Comparison of ENCODE assay signal across 12 cellular contexts in the genomic region with DNA sequence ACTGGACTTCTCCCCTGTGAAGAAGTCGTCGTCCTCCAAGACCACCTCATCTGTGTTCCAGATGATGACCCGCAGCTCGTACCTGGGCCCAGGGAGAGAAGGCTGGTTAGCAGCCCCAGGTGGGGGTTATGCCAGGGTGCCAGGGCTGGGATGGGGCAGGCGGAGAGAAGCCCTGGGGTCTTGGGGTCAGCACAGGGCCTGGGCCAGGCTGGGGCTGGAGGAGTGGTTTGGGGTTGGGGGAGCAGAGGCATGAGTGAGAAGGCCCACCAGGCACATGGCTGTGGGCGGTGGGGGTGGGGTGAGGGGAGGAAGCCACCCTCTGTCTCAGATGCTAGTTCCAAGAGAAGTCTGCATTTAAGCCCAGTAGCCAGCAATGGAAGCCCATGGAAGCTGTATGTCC. TPM values are rescaled to one million over a fixed set of nuclear protein-coding genes. Genes with fewer than 3 reads are reported as not detected.
DNase-seq lines count a peak whose midpoint lies in the region; ATAC-seq and TF ChIP-seq lines count a peak whose summit lies in the region.
"Had no signal": no experiment of that assay in that cellular context is flagged by ENCODE, and none has a peak within 500 bp of the region (broad histone marks: within the 10 kb centered on the region; RNA-seq: fewer than 3 reads in every experiment).

No MANE protein-coding gene starts in this region.

- CTCF ChIA-PET in SK-N-SH (lab: Yijun Ruan, JAX): interaction anchor here (0.8 to 1.7 kb wide), 17 partner anchors 12 to 222 kb away, joined by 3 to 7 read pairs (median 3); a partner anchor contains a TSS

- TF ChIP-seq RAD21 in SK-N-SH (IDR thresholded peaks at IDR 0.05; ENCODE audit: low read length): no peak

- H3K27me3 ChIP-seq in SK-N-SH (ENCODE audit: insufficient read depth) (no peaks in the 10 kb centered on the region), H9 (ENCODE audit: insufficient read depth, low read length) (no peaks in the 10 kb centered on the region), endodermal cell (ENCODE audit: control insufficient read depth, insufficient read depth, low read length, poor library complexity, severe bottlenecking) (no peaks in the 10 kb centered on the region), psoas muscle (ENCODE audit: insufficient read depth in 3 of 3, low read length in 2 of 3) (no peaks in the 10 kb centered on the region)

- 0 out of 2 replicates have a peak overlapping the region, but pooled peaks have one; percentile 42 for H3K14ac ChIP-seq in H9 (ENCODE audit: insufficient read depth, low read length)

- ATAC-seq in SK-N-SH treated with all-trans-retinoic acid at 6 μM for 48 hours (peak; percentile 15), psoas muscle (peak; percentile 37 to 56 (median 40)), GM21529 (IDR thresholded peaks at IDR 0.05; ENCODE audit: unreplicated experiment) (no peak), HG03457 (IDR thresholded peaks at IDR 0.05; ENCODE audit: unreplicated experiment) (no peak)

- H2AFZ ChIP-seq in SK-N-SH (ENCODE audit: low read depth) (no peak overlapping the region), H9 (ENCODE audit: low read length) (no peak overlapping the region)

- H3K4me3 Mint-ChIP-seq in H9 (no peak overlapping the region), endodermal cell (no peak overlapping the region)

- peak overlapping the region; percentile 44 for H3K18ac ChIP-seq in H9 (ENCODE audit: insufficient read length, low read depth, low read length)

- H3K4ac ChIP-seq in H9 (ENCODE audit: low read depth, low read length): no peak overlapping the region

- no peak overlapping the region for H2BK20ac ChIP-seq in H9 (ENCODE audit: low read depth, low read length, poor library complexity, severe bottlenecking)

- no peaks in the 10 kb centered on the region for H3K9me3 ChIP-seq in SK-N-SH
- H3K9me3 ChIP-seq in H9 (ENCODE audit: control insufficient read depth, low read depth, low read length): no peaks in the 10 kb centered on the region
- H3K9me3 ChIP-seq in endodermal cell (ENCODE audit: control insufficient read depth, low read length): no peaks in the 10 kb centered on the region
- H3K9me3 ChIP-seq in psoas muscle: no peaks in the 10 kb centered on the region

- H3K79me2 ChIP-seq in SK-N-SH (ENCODE audit: insufficient read depth) (no peaks in the 10 kb centered on the region), H9 (ENCODE audit: insufficient read depth, low read length) (no peaks in the 10 kb centered on the region)

- H3K9me2 ChIP-seq in SK-N-SH: no peaks in the 10 kb centered on the region

- no peak overlapping the region for H3T11ph ChIP-seq in H9 (ENCODE audit: low read length)

- H3K4me2 ChIP-seq in SK-N-SH: no peak overlapping the region
- no peak overlapping the region for H3K4me2 ChIP-seq in H9 (ENCODE audit: insufficient read depth, insufficient read length, low read length)

- H2BK15ac ChIP-seq in H9 (ENCODE audit: low read depth, low read length): no peak overlapping the region

- H2BK12ac ChIP-seq in H9 (ENCODE audit: insufficient read length, low read depth, low read length): no peak overlapping the region

- no peaks in the 10 kb centered on the region for H3F3A ChIP-seq in SK-N-SH (replicated peaks; ENCODE audit: insufficient read depth)

- no peaks in the 10 kb centered on the region for H3K23me2 ChIP-seq in H9 (ENCODE audit: insufficient read length, low read depth, low read length, poor library complexity, severe bottlenecking)

- no peak for DNase-seq in SK-N-SH
- DNase-seq in H9: no peak
- DNase-seq in endodermal cell: no peak
- DNase-seq in psoas muscle: peak in 1 of 2 donors; percentile 48
- DNase-seq in NCI-H146 (lab: John Stamatoyannopoulos, UW): no peak
- DNase-seq: KG1, NCI-H1048 had no signal

- H3K27ac Mint-ChIP-seq in H9 (peak overlapping the region in 2 of 3 experiments; percentile 44 to 70; a peak in 1 of 7 replicates), endodermal cell (peak overlapping the region; percentile 74)

- H3K27me3 Mint-ChIP-seq in H9 (ENCODE audit: low read depth) (no peaks in the 10 kb centered on the region; the same call in 1 of the 2 replicates), endodermal cell (ENCODE audit: insufficient read depth) (no peaks in the 10 kb centered on the region)

- no peaks in the 10 kb centered on the region for H3K9me3 Mint-ChIP-seq in H9
- H3K9me3 Mint-ChIP-seq in endodermal cell: no peaks in the 10 kb centered on the region

- no peak overlapping the region for H2BK120ac ChIP-seq in H9 (ENCODE audit: low read depth, low read length, poor library complexity, severe bottlenecking)

- H4K8ac ChIP-seq in H9 (replicated peaks; ENCODE audit: insufficient read length, low read depth, low read length): no peak overlapping the region

- TF ChIP-seq CTCF in SK-N-SH (IDR thresholded peaks at IDR 0.05): no peak
- no peak for TF ChIP-seq CTCF in H9 (conservative IDR thresholded peaks at IDR 0.05)
- TF ChIP-seq CTCF in endodermal cell (conservative IDR thresholded peaks at IDR 0.05): no peak
- no peak for TF ChIP-seq CTCF in psoas muscle (IDR thresholded peaks at IDR 0.05)

- TF ChIP-seq EP300 in SK-N-SH (IDR thresholded peaks at IDR 0.05; ENCODE audit: borderline replicate concordance in 1 of 2, low read depth in 1 of 2, low read length in 1 of 2): no peak

- H3K56ac ChIP-seq in H9 (ENCODE audit: insufficient read length, low read depth, low read length): no peak overlapping the region

- H3K36me3 Mint-ChIP-seq in H9 (ENCODE audit: insufficient read depth in 1 of 3, low read depth in 3 of 3) (no peaks in the 10 kb centered on the region), endodermal cell (ENCODE audit: low read depth) (no peaks in the 10 kb centered on the region)

- H3K4me1 ChIP-seq in SK-N-SH (ENCODE audit: control insufficient read depth in 1 of 2, insufficient read depth in 2 of 2, low read depth in 1 of 2, low read length in 1 of 2) (peaks cover 0 to 5% of the 10 kb centered on the region in 2 experiments; a peak in 1 of 4 replicates), H9 (ENCODE audit: insufficient read depth, low read length) (no peaks in the 10 kb centered on the region), endodermal cell (ENCODE audit: control insufficient read depth, insufficient read depth, low read length) (peaks cover 3% of the 10 kb centered on the region), psoas muscle (peaks cover 12% of the 10 kb centered on the region)

- H4K5ac ChIP-seq in H9 (ENCODE audit: insufficient read length, low read depth, low read length): no peak overlapping the region

- POLR2A ChIA-PET in SK-N-SH (lab: Yijun Ruan, JAX): no interaction called here

- H4K91ac ChIP-seq in H9 (ENCODE audit: insufficient read length, low read depth, low read length): no peak overlapping the region

- H3K9ac ChIP-seq in SK-N-SH (no peak overlapping the region), H9 (ENCODE audit: extremely low read depth, insufficient read length, low read length) (no peak overlapping the region), endodermal cell (ENCODE audit: extremely low read depth, low read length, poor library complexity, severe bottlenecking) (no peak overlapping the region)

- no peak overlapping the region for H2AK5ac ChIP-seq in H9 (ENCODE audit: insufficient read length, low read length)

- intact Hi-C loops in psoas muscle (cut with DNase I): loop anchor here in 1 of 2 donors (10.0 kb wide), 1 partner anchor 107 kb away; no protein-coding TSS in a partner anchor

- WGBS in SK-N-SH (ENCODE audit: low lambda C conversion rate): 92% methylated on average over 6 of the region's 6 CpGs
- WGBS in H9 (ENCODE audit: extremely low coverage, insufficient read length, low lambda C conversion rate): no CpG with 5 or more reads among the region's 6 CpGs
- WGBS in endodermal cell (ENCODE audit: insufficient coverage in 1 of 2, insufficient read length in 1 of 2), 2 experiments: 94 to 100% methylated on average over 1 to 6 of the region's 6 CpGs
- 94 to 99% (median 97%) methylated on average over 6 of the region's 6 CpGs for WGBS in psoas muscle, 3 donors

- H3K79me1 ChIP-seq in H9 (ENCODE audit: insufficient read depth, low read depth, low read length, poor library complexity, severe bottlenecking): no peaks in the 10 kb centered on the region

- H3K4me1 Mint-ChIP-seq in H9 (peaks cover 40 to 60% of the 10 kb centered on the region in 2 experiments), endodermal cell (peaks cover 14% of the 10 kb centered on the region)

- H3K27ac ChIP-seq in SK-N-SH (ENCODE audit: low read depth in 2 of 2, low read length in 1 of 2) (no peak overlapping the region), H9 (ENCODE audit: insufficient read length, low read depth, low read length) (no peak overlapping the region), endodermal cell (ENCODE audit: low read depth, low read length) (no peak overlapping the region), psoas muscle (no peak overlapping the region)
- H3K27ac ChIP-seq: 22Rv1, HL-60 had no signal

- H3K4me3 ChIP-seq in SK-N-SH (ENCODE audit: low read depth in 2 of 2, low read length in 1 of 2): no peak overlapping the region
- no peak overlapping the region for H3K4me3 ChIP-seq in endodermal cell (ENCODE audit: low read length)
- H3K4me3 ChIP-seq in psoas muscle: no peak overlapping the region

- H4K20me1 ChIP-seq in SK-N-SH (ENCODE audit: insufficient read depth) (no peaks in the 10 kb centered on the region), H9 (ENCODE audit: control insufficient read depth, insufficient read depth, insufficient read length) (no peaks in the 10 kb centered on the region)

- H3K36me3 ChIP-seq in SK-N-SH (replicated peaks in 1 of 2; ENCODE audit: control insufficient read depth in 1 of 2, insufficient read depth in 2 of 2, low read length in 1 of 2) (no peaks in the 10 kb centered on the region), endodermal cell (ENCODE audit: control insufficient read depth, insufficient read depth, low read length) (no peaks in the 10 kb centered on the region), psoas muscle (ENCODE audit: insufficient read depth in 1 of 2, low read depth in 1 of 2) (no peaks in the 10 kb centered on the region)

- H3K23ac ChIP-seq in H9 (ENCODE audit: insufficient read length, low read depth, low read length): no peak overlapping the region

- no peak overlapping the region for H2BK5ac ChIP-seq in H9 (ENCODE audit: insufficient read length, low read length)

TF ChIP-seq in SK-N-SH treated with all-trans-retinoic acid at 6 μM for 48 hours, 23 proteins besides CTCF, POLR2A, EP300 and RAD21 (continues in another document):
- TF ChIP-seq ESRRG (CRISPR knock-in tag; IDR thresholded peaks at IDR 0.05): no peak
- TF ChIP-seq ZNF565 (CRISPR knock-in tag; conservative IDR thresholded peaks at IDR 0.05; ENCODE audit: low read depth): no peak

TF ChIP-seq in SK-N-SH, 30 proteins besides CTCF, POLR2A, EP300 and RAD21 (continues in another document):
- TF ChIP-seq GABPA (IDR thresholded peaks at IDR 0.05; ENCODE audit: low read depth): no peak
- no peak for TF ChIP-seq NFIC (IDR thresholded peaks at IDR 0.05; ENCODE audit: borderline replicate concordance)

RNA-seq across cellular contexts. Expression of a gene that starts 15.8 kb away (rescaled TPM):
- polyA plus RNA-seq in SK-N-SH (2012; rRNA removed): not detected in 2 replicates
- 0.01 TPM in 1 of 2 replicates, not detected in the other for polyA plus RNA-seq in SK-N-SH (2012; cell fraction: cytosol; rRNA removed)
- polyA plus RNA-seq in SK-N-SH (2012; cell fraction: nucleus; rRNA removed): 0.01 TPM in 2 replicates
- total RNA-seq in H9 (2021): 0.15 and 0.35 TPM in 2 replicates
- total RNA-seq in endodermal cell: 1 to 10 TPM; 1.1 to 1.2 TPM
- 0.75 TPM for polyA plus RNA-seq in endodermal cell (2013, experiment 1 of 2)
- polyA plus RNA-seq in endodermal cell (2013, experiment 2 of 2): 0.37 TPM
- 1 to 10 TPM in 2 of 4 donors, under 1 TPM in 2; 0.34 to 2.2 (median 1.1) TPM for total RNA-seq in psoas muscle
- polyA plus RNA-seq in psoas muscle: under 1 TPM; 0.14 to 0.16 (median 0.14) TPM

Comparison
In these comparisons a context has a peak if more than half of its experiments do, and no peak if none do; other contexts are left out.
1. ATAC-seq: peak in SK-N-SH treated with all-trans-retinoic acid at 6 μM for 48 hours (single experiment) and psoas muscle (4 of 4); none in GM21529 (single experiment) and HG03457 (single experiment).